In the genomic region with DNA sequence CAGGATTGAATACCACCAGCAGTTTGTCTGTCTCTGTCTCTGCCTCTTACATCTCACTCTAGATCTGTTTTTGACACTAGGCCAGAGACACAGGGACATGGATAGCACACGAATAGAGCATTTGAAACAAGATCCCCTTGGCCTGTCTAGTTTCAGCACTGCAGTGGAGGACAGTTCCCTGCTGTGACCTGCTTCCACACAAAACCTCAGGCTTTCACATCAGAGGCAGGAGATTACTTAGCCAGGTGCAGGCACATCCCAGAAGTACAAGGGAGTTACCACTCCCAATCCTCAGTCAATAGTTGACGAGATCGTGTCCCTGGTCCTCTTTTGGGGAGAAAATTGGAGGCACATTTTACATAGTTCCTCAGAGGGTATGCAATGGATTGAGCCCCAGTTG, we compare ENCODE assay signal across 10 cellular contexts. TPM values are rescaled to one million over a fixed set of nuclear protein-coding genes. Genes with fewer than 3 reads are reported as not detected.
DNase-seq lines count a peak whose midpoint lies in the region; ATAC-seq, FAIRE-seq and TF ChIP-seq lines count a peak whose summit lies in the region.
"Had no signal": no experiment of that assay in that cellular context is flagged by ENCODE, and none has a peak within 500 bp of the region (broad histone marks: within the 10 kb centered on the region; RNA-seq: fewer than 3 reads in every experiment).

No MANE protein-coding gene starts in this region.

- no peaks in the 10 kb centered on the region for H3K4me1 Mint-ChIP-seq in neural crest cell
- H3K4me1 Mint-ChIP-seq in activated T-helper 17 cell treated with anti-CD3 and anti-CD28 coated beads, Interleukin-2, amount 50 U/mL, for 72 hours: no peaks in the 10 kb centered on the region

- TF ChIP-seq POLR2A in GM12891 (IDR thresholded peaks at IDR 0.05; ENCODE audit: low read depth, low read length): no peak

- no peak for ATAC-seq in activated T-helper 17 cell treated with anti-CD3 and anti-CD28 coated beads, Interleukin-2, amount 50 U/mL, for 72 hours (replicated peaks)
- no peak for ATAC-seq in psoas muscle
- ATAC-seq: heart left ventricle had no signal

- H3K36me3 ChIP-seq in psoas muscle (ENCODE audit: insufficient read depth in 1 of 2, low read depth in 1 of 2): no peaks in the 10 kb centered on the region
- H3K36me3 ChIP-seq: heart left ventricle had no signal

- H3K4me1 ChIP-seq in psoas muscle: no peaks in the 10 kb centered on the region
- H3K4me1 ChIP-seq: heart left ventricle had no signal

- H3K4me3 ChIP-seq in psoas muscle: no peak overlapping the region
- H3K4me3 ChIP-seq: heart left ventricle had no signal

- H3K27me3 ChIP-seq in psoas muscle (ENCODE audit: insufficient read depth in 3 of 3, low read length in 2 of 3): peaks cover 0 to 4% (median 0%) of the 10 kb centered on the region in 3 donors

- H3K9me3 ChIP-seq in psoas muscle: no peaks in the 10 kb centered on the region
- H3K9me3 ChIP-seq: heart left ventricle had no signal

- TF ChIP-seq CTCF in neural crest cell (conservative IDR thresholded peaks at IDR 0.05) (no peak), psoas muscle (IDR thresholded peaks at IDR 0.05) (no peak)

- peaks cover 64% of the 10 kb centered on the region for H3K27me3 Mint-ChIP-seq in neural crest cell (ENCODE audit: low read depth)
- H3K27me3 Mint-ChIP-seq in activated T-helper 17 cell treated with anti-CD3 and anti-CD28 coated beads, Interleukin-2, amount 50 U/mL, for 72 hours: peaks cover 36% of the 10 kb centered on the region

- WGBS in psoas muscle, 3 donors: 7 to 12% (median 12%) methylated on average over 3 of the region's 3 CpGs

- H3K36me3 Mint-ChIP-seq in neural crest cell (ENCODE audit: low read depth): no peaks in the 10 kb centered on the region
- H3K36me3 Mint-ChIP-seq in activated T-helper 17 cell treated with anti-CD3 and anti-CD28 coated beads, Interleukin-2, amount 50 U/mL, for 72 hours (ENCODE audit: low read depth): no peaks in the 10 kb centered on the region

- peak; percentile 75 for FAIRE-seq in GM12891 (lab: Jason Lieb, UNC)

- H3K4me3 Mint-ChIP-seq in neural crest cell: no peak overlapping the region
- H3K4me3 Mint-ChIP-seq in activated T-helper 17 cell treated with anti-CD3 and anti-CD28 coated beads, Interleukin-2, amount 50 U/mL, for 72 hours: no peak overlapping the region

- intact Hi-C loops in psoas muscle (cut with DNase I): no loop called here

- H3K9me3 Mint-ChIP-seq in neural crest cell: no peaks in the 10 kb centered on the region
- H3K9me3 Mint-ChIP-seq in activated T-helper 17 cell treated with anti-CD3 and anti-CD28 coated beads, Interleukin-2, amount 50 U/mL, for 72 hours: peaks cover 3% of the 10 kb centered on the region

- no peak overlapping the region for H3K27ac ChIP-seq in psoas muscle
- H3K27ac ChIP-seq: heart left ventricle had no signal

- DNase-seq in GM12891 (ENCODE audit: insufficient read length, low spot score) (no peak), MV-4-11 (lab: John Stamatoyannopoulos, UW) (peak; percentile 2), dedifferentiated amniotic fluid mesenchymal stem cell (ENCODE audit: extremely low spot score) (peak; percentile 16), neural crest cell (ENCODE audit: low read depth, low spot score) (peak; percentile 43), NCI-H1048 (lab: John Stamatoyannopoulos, UW) (no peak), psoas muscle (no peak), KG1 (lab: John Stamatoyannopoulos, UW) (no peak)

- H3K27ac Mint-ChIP-seq in neural crest cell (ENCODE audit: unreplicated experiment): no peak overlapping the region
- H3K27ac Mint-ChIP-seq in activated T-helper 17 cell treated with anti-CD3 and anti-CD28 coated beads, Interleukin-2, amount 50 U/mL, for 72 hours: no peak overlapping the region

TF ChIP-seq in GM12891, 5 proteins besides CTCF, POLR2A, EP300 and RAD21:
- TF ChIP-seq PAX5 (IDR thresholded peaks at IDR 0.05; ENCODE audit: insufficient read depth, low read length, severe bottlenecking): no peak
- no peak for TF ChIP-seq TAF1 (IDR thresholded peaks at IDR 0.05; ENCODE audit: low read depth, low read length)
- TF ChIP-seq SPI1 (IDR thresholded peaks at IDR 0.05; ENCODE audit: low read depth, low read length): no peak
- TF ChIP-seq POU2F2 (IDR thresholded peaks at IDR 0.05; ENCODE audit: low read depth, low read length): no peak
- TF ChIP-seq POLR2AphosphoS5 (IDR thresholded peaks at IDR 0.05; ENCODE audit: low read depth, low read length): no peak

RNA-seq across cellular contexts. Expression of gene CCK, which starts 34.0 kb away (rescaled TPM):
- not detected for polyA plus RNA-seq in GM12891 (2012; ENCODE audit: low read depth, missing spikeins)
- total RNA-seq in neural crest cell: not detected in 2 replicates
- not detected for total RNA-seq in activated T-helper 17 cell treated with anti-CD3 and anti-CD28 coated beads, Interleukin-2, amount 50 U/mL, for 72 hours
- not detected for total RNA-seq in psoas muscle
- polyA plus RNA-seq in psoas muscle: under 1 TPM in 2 of 3 donors, not detected in 1; 0.22 to 0.31 TPM
- total RNA-seq: heart left ventricle; T-helper 1 cell treated with Interleukin-12 subunit alpha and Interleukin-12 subunit beta and Interleukin-4 antibody, amounts not matched to agents 30 ng/mL and 1 ng/mL, for 36 hours had no signal
- polyA plus RNA-seq: heart left ventricle had no signal

Comparison
In these comparisons a context has a peak if more than half of its experiments do, and no peak if none do; other contexts are left out.
1. DNase-seq: peak in MV-4-11 (single experiment), dedifferentiated amniotic fluid mesenchymal stem cell (single experiment) and neural crest cell (single experiment); none in GM12891 (single experiment), NCI-H1048 (single experiment), psoas muscle (0 of 2) and KG1 (single experiment).